Comparison of ENCODE assay signal across 14 cellular contexts in the genomic region with DNA sequence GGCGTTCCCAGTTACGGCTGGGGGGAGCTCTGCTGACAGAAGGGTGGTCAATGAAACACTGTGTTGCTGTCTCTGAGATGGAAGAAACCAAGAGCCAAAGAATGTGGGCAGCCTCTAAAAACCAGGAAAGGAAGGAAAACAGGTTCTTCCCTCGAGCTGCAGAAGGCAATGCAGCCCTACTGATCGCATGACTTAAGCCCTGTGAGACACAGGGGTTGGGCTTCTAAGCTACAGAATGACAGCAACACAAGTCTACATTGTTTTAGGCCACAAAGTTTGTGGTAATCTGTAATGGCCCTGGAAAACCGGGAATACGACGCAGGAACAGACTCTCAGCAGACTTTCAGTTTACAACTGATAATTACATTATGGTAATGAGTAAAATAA. TPM values are rescaled to one million over a fixed set of nuclear protein-coding genes. Genes with fewer than 3 reads are reported as not detected.
DNase-seq lines count a peak whose midpoint lies in the region; TF ChIP-seq lines count a peak whose summit lies in the region.
"Had no signal": no experiment of that assay in that cellular context is flagged by ENCODE, and none has a peak within 500 bp of the region (broad histone marks: within the 10 kb centered on the region; RNA-seq: fewer than 3 reads in every experiment).

No MANE protein-coding gene starts in this region.

- no peak overlapping the region for H2BK5ac ChIP-seq in mesendoderm (ENCODE audit: low read length)

- no peak overlapping the region for H2BK15ac ChIP-seq in mesendoderm (replicated peaks; ENCODE audit: low read depth)

- H3K27ac ChIP-seq in VCaP (peak overlapping the region; percentile 70), mesendoderm (ENCODE audit: low read depth, low read length) (no peak overlapping the region)
- H3K27ac ChIP-seq in effector memory CD4-positive, alpha-beta T cell (ENCODE audit: insufficient read depth, low read length, poor library complexity, severe bottlenecking) = no peak overlapping the region
- H3K27ac ChIP-seq: 22Rv1, BLaER1 had no signal

- H3K9ac ChIP-seq in mesendoderm (ENCODE audit: low read length) = no peak overlapping the region
- H3K9ac ChIP-seq: BLaER1 had no signal

- no peaks in the 10 kb centered on the region for H3K79me2 ChIP-seq in mesendoderm (ENCODE audit: control insufficient read depth, insufficient read depth, low read length)

- H2AK5ac ChIP-seq in mesendoderm (ENCODE audit: low read length) = no peak overlapping the region

- H3K4me3 ChIP-seq in Jurkat, Clone E6-1 (ENCODE audit: low read length) = peak overlapping the region; percentile 43
- no peak overlapping the region for H3K4me3 ChIP-seq in mesendoderm (ENCODE audit: low read length)
- no peak overlapping the region for H3K4me3 ChIP-seq in effector memory CD4-positive, alpha-beta T cell (ENCODE audit: insufficient read depth, low read depth, low read length, poor library complexity, severe bottlenecking)
- H3K4me3 ChIP-seq: BLaER1 had no signal

- H3K27me3 ChIP-seq in mesendoderm (ENCODE audit: insufficient read depth, low read length, poor library complexity) = no peaks in the 10 kb centered on the region
- H3K27me3 ChIP-seq in effector memory CD4-positive, alpha-beta T cell (replicated peaks; ENCODE audit: control insufficient read depth, insufficient read depth, low read length, poor library complexity, severe bottlenecking) = no peaks in the 10 kb centered on the region
- H3K27me3 ChIP-seq: BLaER1 had no signal

- H3K36me3 ChIP-seq in mesendoderm (ENCODE audit: control insufficient read depth, insufficient read depth, low read length) = peaks cover 3% of the 10 kb centered on the region
- H3K36me3 ChIP-seq in effector memory CD4-positive, alpha-beta T cell (ENCODE audit: control insufficient read depth, insufficient read depth, low read length) = no peaks in the 10 kb centered on the region

- no peak overlapping the region for H4K8ac ChIP-seq in mesendoderm (ENCODE audit: low read depth, low read length)

- no peaks in the 10 kb centered on the region for H3K4me1 ChIP-seq in mesendoderm (ENCODE audit: control insufficient read depth, low read depth, low read length)
- H3K4me1 ChIP-seq in effector memory CD4-positive, alpha-beta T cell (ENCODE audit: control insufficient read depth, insufficient read depth, low read length, poor library complexity, severe bottlenecking) = no peaks in the 10 kb centered on the region
- H3K4me1 ChIP-seq: BLaER1, Caco-2 had no signal

- H3K9me3 ChIP-seq in effector memory CD4-positive, alpha-beta T cell (ENCODE audit: control insufficient read depth, low read length) = no peaks in the 10 kb centered on the region
- H3K9me3 ChIP-seq: BLaER1, Caco-2 had no signal

- H2BK120ac ChIP-seq in mesendoderm (ENCODE audit: low read depth, low read length) = no peak overlapping the region

- H3K79me1 ChIP-seq in mesendoderm (ENCODE audit: low read length) = no peaks in the 10 kb centered on the region

- no peak for TF ChIP-seq CTCF in VCaP (conservative IDR thresholded peaks at IDR 0.05)

- H3K4ac ChIP-seq in mesendoderm (ENCODE audit: low read depth, low read length) = no peak overlapping the region

- no CpG with 5 or more reads among the region's 7 CpGs for WGBS in mesendoderm (ENCODE audit: extremely low coverage, insufficient coverage, low lambda C conversion rate)

- no peak overlapping the region for H3K18ac ChIP-seq in mesendoderm (ENCODE audit: low read length)

- H4K5ac ChIP-seq in mesendoderm (ENCODE audit: low read length) = no peak overlapping the region

- H3K23ac ChIP-seq in mesendoderm (ENCODE audit: low read length) = no peak overlapping the region

- peak; percentile 48 for DNase-seq in ELF-1 (ENCODE audit: low read depth, low spot score)
- peak; percentile 56 for DNase-seq in Jurkat, Clone E6-1 (ENCODE audit: low read depth, low spot score)
- peak; percentile 17 for DNase-seq in mesendoderm
- DNase-seq in effector memory CD4-positive, alpha-beta T cell = no peak
- no peak for DNase-seq in HT-29 (ENCODE audit: low spot score)
- DNase-seq in NAMALWA (ENCODE audit: low spot score) = no peak
- DNase-seq: AML-193; Caco-2; CD8-positive, alpha-beta memory T cell; DMS53; KBM-7 had no signal

- H3K56ac ChIP-seq in mesendoderm (ENCODE audit: low read length) = no peak overlapping the region

- H3K4me2 ChIP-seq in mesendoderm (ENCODE audit: low read length) = no peak overlapping the region
- H3K4me2 ChIP-seq: BLaER1 had no signal

RNA-seq across cellular contexts. Expression of a gene that starts 38.2 kb away (rescaled TPM):
- not detected for polyA plus RNA-seq in Jurkat, Clone E6-1 (2012; ENCODE audit: insufficient read depth, insufficient read length)
- polyA plus RNA-seq in mesendoderm (2013, experiment 1 of 2) = 0.44 TPM
- 0.41 TPM for polyA plus RNA-seq in mesendoderm (2013, experiment 2 of 2)
- not detected in 2 replicates for total RNA-seq in HT-29 (2014; rRNA removed; shearing (Covaris generic))
- total RNA-seq: Caco-2; CD8-positive, alpha-beta memory T cell had no signal
- polyA plus RNA-seq: CD8-positive, alpha-beta memory T cell had no signal

Comparison
In these comparisons a context has a peak if more than half of its experiments do, and no peak if none do; other contexts are left out.
1. DNase-seq: peak in ELF-1 (single experiment), Jurkat, Clone E6-1 (single experiment) and mesendoderm (single experiment); none in effector memory CD4-positive, alpha-beta T cell (0 of 3), HT-29 (single experiment) and NAMALWA (single experiment).